32 cellular contexts compared by ENCODE assay signal in genomic region chr4:148090029-148090428, GRCh38.
"Had no signal": no experiment of that assay in that cellular context is flagged by ENCODE, and none has a peak within 500 bp of the region (broad histone marks: within the 10 kb centered on the region; RNA-seq: fewer than 3 reads in every experiment).

No MANE protein-coding gene starts in this region.

- H3K4me3 ChIP-seq: PC-9 had no signal

- H3K27ac Mint-ChIP-seq: activated CD4-positive, alpha-beta memory T cell treated with anti-CD3 and anti-CD28 coated beads, Interleukin-2, amount 10 ng/mL, durations not matched to agents 7 days and 5 days; activated CD8-positive, alpha-beta memory T cell treated with anti-CD3 and anti-CD28 coated beads, Interleukin-2, amount 10 ng/mL, durations not matched to agents 7 days and 5 days; activated naive CD8-positive, alpha-beta T cell treated with anti-CD3 and anti-CD28 coated beads for 36 hours had no signal

- H3K4me3 Mint-ChIP-seq: activated CD4-positive, alpha-beta memory T cell treated with anti-CD3 and anti-CD28 coated beads, Interleukin-2, amount 10 ng/mL, durations not matched to agents 7 days and 5 days; activated CD8-positive, alpha-beta memory T cell treated with anti-CD3 and anti-CD28 coated beads, Interleukin-2, amount 10 ng/mL, durations not matched to agents 7 days and 5 days; activated naive CD8-positive, alpha-beta T cell treated with anti-CD3 and anti-CD28 coated beads for 36 hours had no signal

- ATAC-seq: activated CD8-positive, alpha-beta memory T cell treated with anti-CD3 and anti-CD28 coated beads, Interleukin-2, amount 10 ng/mL, durations not matched to agents 7 days and 5 days; Right ventricle myocardium inferior had no signal

- DNase-seq: activated CD4-positive, alpha-beta memory T cell treated with anti-CD3 and anti-CD28 coated beads, Interleukin-2, amount 10 ng/mL, durations not matched to agents 7 days and 5 days; activated CD4-positive, alpha-beta T cell treated with anti-CD3 and anti-CD28 coated beads for 1 hour; activated CD4-positive, alpha-beta T cell treated with anti-CD3 and anti-CD28 coated beads for 48 hours; activated CD4-positive, CD25-positive, alpha-beta regulatory T cell; activated CD8-positive, alpha-beta memory T cell treated with anti-CD3 and anti-CD28 coated beads for 24 hours; activated CD8-positive, alpha-beta memory T cell treated with anti-CD3 and anti-CD28 coated beads, Interleukin-2, amount 10 ng/mL, durations not matched to agents 7 days and 5 days; activated CD8-positive, alpha-beta memory T cell treated with anti-CD3 and anti-CD28 coated beads, Interleukin-2, amount 50 U/mL, for 48 hours; activated effector memory CD4-positive, alpha-beta T cell treated with anti-CD3 and anti-CD28 coated beads, Interleukin-2, amount 50 U/mL, for 16 hours; activated naive CD4-positive, alpha-beta T cell; activated naive CD4-positive, alpha-beta T cell treated with anti-CD3 and anti-CD28 coated beads, Interleukin-2, amount 50 U/mL, for 16 hours; activated naive CD8-positive, alpha-beta T cell treated with anti-CD3 and anti-CD28 coated beads for 36 hours; activated T-cell treated with anti-CD3 and anti-CD28 coated beads, Interleukin-2, amount 50 U/mL, for 48 hours; amniotic stem cell; aorta; brain microvascular endothelial cell; central memory CD4-positive, alpha-beta T cell; MM.1S; MV-4-11; NCI-H1092; NCI-H146; NCI-H187; NCI-H2081; NCI-H345; NCI-H526; NCI-H748 treated with DMSO at 0.1 percent for 48 hours; NK-92 treated with Interleukin-12 subunit alpha and Interleukin-12 subunit beta, amount 100 ng/mL, for 24 hours; PC-9; T1000; WERI-Rb-1 had no signal

- H3K27ac ChIP-seq: brain microvascular endothelial cell, KMS-11, PC-9, RWPE1, WERI-Rb-1 had no signal

- H3K9me3 Mint-ChIP-seq: activated CD4-positive, alpha-beta memory T cell treated with anti-CD3 and anti-CD28 coated beads, Interleukin-2, amount 10 ng/mL, durations not matched to agents 7 days and 5 days had no signal

- H3K27me3 Mint-ChIP-seq: activated CD4-positive, alpha-beta memory T cell treated with anti-CD3 and anti-CD28 coated beads, Interleukin-2, amount 10 ng/mL, durations not matched to agents 7 days and 5 days; activated CD8-positive, alpha-beta memory T cell treated with anti-CD3 and anti-CD28 coated beads, Interleukin-2, amount 10 ng/mL, durations not matched to agents 7 days and 5 days; activated naive CD8-positive, alpha-beta T cell treated with anti-CD3 and anti-CD28 coated beads for 36 hours had no signal

- H3K4me1 Mint-ChIP-seq: activated CD8-positive, alpha-beta memory T cell treated with anti-CD3 and anti-CD28 coated beads, Interleukin-2, amount 10 ng/mL, durations not matched to agents 7 days and 5 days had no signal

- H3K36me3 ChIP-seq: brain microvascular endothelial cell, WERI-Rb-1 had no signal

- H3K27me3 ChIP-seq: brain microvascular endothelial cell had no signal

- H3K36me3 Mint-ChIP-seq: activated CD8-positive, alpha-beta memory T cell treated with anti-CD3 and anti-CD28 coated beads, Interleukin-2, amount 10 ng/mL, durations not matched to agents 7 days and 5 days had no signal
